Comparison of ENCODE assay signal across 8 cellular contexts in genomic region chr5:142915840-142916424, GRCh38.
DNase-seq lines count a peak whose midpoint lies in the region; ATAC-seq, FAIRE-seq and TF ChIP-seq lines count a peak whose summit lies in the region.

No MANE protein-coding gene starts in this region.

- no peak overlapping the region for H3K4me3 ChIP-seq in DOHH2 (ENCODE audit: low read length)
- H3K4me3 ChIP-seq in PC-3 (ENCODE audit: low read length): no peak overlapping the region
- no peak overlapping the region for H3K4me3 ChIP-seq in fibroblast of pulmonary artery (replicated peaks; ENCODE audit: low read depth, low read length)
- H3K4me3 ChIP-seq in smooth muscle cell: no peak overlapping the region
- H3K4me3 ChIP-seq in effector memory CD4-positive, alpha-beta T cell (ENCODE audit: insufficient read depth, low read depth, low read length, poor library complexity, severe bottlenecking): no peak overlapping the region

- DNase-seq in GM19239 (ENCODE audit: insufficient read length, low spot score) (peak; percentile 14), PC-3 (peak; percentile 63), fibroblast of pulmonary artery (ENCODE audit: low read depth) (peak; percentile 42), smooth muscle cell (lab: John Stamatoyannopoulos, UW; ENCODE audit: unreplicated experiment) (no peak)
- no peak for DNase-seq in effector CD4-positive, alpha-beta T cell
- no peak for DNase-seq in effector memory CD4-positive, alpha-beta T cell

- H3K79me2 ChIP-seq in DOHH2 (ENCODE audit: control insufficient read depth, low read length) (no peaks in the 10 kb centered on the region), PC-3 (ENCODE audit: low read length) (no peaks in the 10 kb centered on the region), smooth muscle cell (ENCODE audit: low read depth) (no peaks in the 10 kb centered on the region)

- no peak overlapping the region for H3K4me2 ChIP-seq in DOHH2 (ENCODE audit: low read length)
- no peak overlapping the region for H3K4me2 ChIP-seq in PC-3 (ENCODE audit: low read length)
- H3K4me2 ChIP-seq in smooth muscle cell: no peak overlapping the region

- POLR2A ChIA-PET in PC-3 (lab: Charles Lee; ENCODE audit: unreplicated experiment): interaction anchor here (0.6 kb wide), 1 partner anchor 26 kb away, joined by 4 read pairs; no protein-coding TSS in a partner anchor

- TF ChIP-seq CTCF in DOHH2 (IDR thresholded peaks at IDR 0.05; ENCODE audit: low read depth, low read length, poor library complexity, severe bottlenecking): peak; percentile 62
- peak; percentile 82 for TF ChIP-seq CTCF in PC-3 (conservative IDR thresholded peaks at IDR 0.05; ENCODE audit: low read depth, low read length)
- peak; percentile 69 for TF ChIP-seq CTCF in fibroblast of pulmonary artery (IDR thresholded peaks at IDR 0.05; ENCODE audit: low read length, missing control alignments)
- TF ChIP-seq CTCF in smooth muscle cell (IDR thresholded peaks at IDR 0.05; ENCODE audit: borderline replicate concordance, insufficient read depth, poor library complexity, severe bottlenecking): peak; percentile 38

- no peak overlapping the region for H3K9ac ChIP-seq in PC-3 (ENCODE audit: low read length)
- H3K9ac ChIP-seq in smooth muscle cell (ENCODE audit: low read depth): no peak overlapping the region

- no TSS peak for BruUV-seq in PC-3 (replicated peaks; lab: Mats Ljungman, UMichigan)

- no peaks in the 10 kb centered on the region for H4K20me1 ChIP-seq in DOHH2 (ENCODE audit: control insufficient read depth, insufficient read depth, low read depth, low read length)
- no peaks in the 10 kb centered on the region for H4K20me1 ChIP-seq in PC-3 (ENCODE audit: low read length)
- H4K20me1 ChIP-seq in smooth muscle cell (ENCODE audit: low read depth): no peaks in the 10 kb centered on the region

- CTCF ChIA-PET in PC-3 (lab: Charles Lee): interaction anchor here (0.6 kb wide), 1 partner anchor 52 kb away, joined by 3 read pairs; no protein-coding TSS in a partner anchor

- H3K9me2 ChIP-seq in DOHH2 (replicated peaks; ENCODE audit: control insufficient read depth, low read length) (no peaks in the 10 kb centered on the region), PC-3 (replicated peaks; ENCODE audit: low read length) (no peaks in the 10 kb centered on the region)

- H2AFZ ChIP-seq in PC-3 (ENCODE audit: low read length) (no peak overlapping the region), smooth muscle cell (ENCODE audit: low read depth) (no peak overlapping the region)

- H3K4me1 ChIP-seq in DOHH2 (ENCODE audit: control insufficient read depth, low read length) (peaks cover 9% of the 10 kb centered on the region), PC-3 (ENCODE audit: insufficient read depth, low read length) (peaks cover 11% of the 10 kb centered on the region; the same call in 1 of the 2 replicates), smooth muscle cell (ENCODE audit: low read depth) (no peaks in the 10 kb centered on the region)
- H3K4me1 ChIP-seq in effector memory CD4-positive, alpha-beta T cell (ENCODE audit: control insufficient read depth, insufficient read depth, low read length, poor library complexity, severe bottlenecking): no peaks in the 10 kb centered on the region

- WGBS in smooth muscle cell (ENCODE audit: low lambda C conversion rate): 75% methylated on average over 7 of the region's 7 CpGs

- H3F3A ChIP-seq in DOHH2 (ENCODE audit: control insufficient read depth, insufficient read depth): no peaks in the 10 kb centered on the region
- H3F3A ChIP-seq in PC-3 (ENCODE audit: low read length, unreplicated experiment): no peaks in the 10 kb centered on the region
- H3F3A ChIP-seq in smooth muscle cell (ENCODE audit: low read depth): no peaks in the 10 kb centered on the region

- intact Hi-C loops in PC-3 (cut with micrococcal nuclease): loop anchor here (1.0 kb wide), 1 partner anchor 199 kb away; no protein-coding TSS in a partner anchor

- FAIRE-seq in GM19239 (lab: Jason Lieb, UNC): peak; percentile 94

- H3K27me3 ChIP-seq in DOHH2 (ENCODE audit: control insufficient read depth, low read length) (no peaks in the 10 kb centered on the region), PC-3 (ENCODE audit: low read length) (no peaks in the 10 kb centered on the region), smooth muscle cell (ENCODE audit: low read depth) (no peaks in the 10 kb centered on the region)
- no peaks in the 10 kb centered on the region for H3K27me3 ChIP-seq in effector memory CD4-positive, alpha-beta T cell (replicated peaks; ENCODE audit: control insufficient read depth, insufficient read depth, low read length, poor library complexity, severe bottlenecking)

- ATAC-seq in HG03520 (IDR thresholded peaks at IDR 0.05; ENCODE audit: unreplicated experiment) (peak; percentile 65), PC-3 (peak; percentile 81)

- H3K27ac ChIP-seq in DOHH2 (ENCODE audit: low read depth, low read length): no peak overlapping the region
- H3K27ac ChIP-seq in PC-3 (ENCODE audit: low read length): no peak overlapping the region
- H3K27ac ChIP-seq in smooth muscle cell (ENCODE audit: low read depth): no peak overlapping the region
- no peak overlapping the region for H3K27ac ChIP-seq in effector memory CD4-positive, alpha-beta T cell (ENCODE audit: insufficient read depth, low read length, poor library complexity, severe bottlenecking)

- no peaks in the 10 kb centered on the region for H3K36me3 ChIP-seq in DOHH2 (ENCODE audit: control insufficient read depth, low read length)
- H3K36me3 ChIP-seq in PC-3 (ENCODE audit: low read depth, low read length): peaks cover 7% of the 10 kb centered on the region; the same call in 1 of the 2 replicates
- H3K36me3 ChIP-seq in smooth muscle cell (ENCODE audit: low read depth): no peaks in the 10 kb centered on the region
- peaks cover 3% of the 10 kb centered on the region for H3K36me3 ChIP-seq in effector memory CD4-positive, alpha-beta T cell (ENCODE audit: control insufficient read depth, insufficient read depth, low read length)

- H3K9me3 ChIP-seq in DOHH2 (ENCODE audit: control insufficient read depth, insufficient read depth, low read length): no peaks in the 10 kb centered on the region
- H3K9me3 ChIP-seq in PC-3 (ENCODE audit: low read length): no peaks in the 10 kb centered on the region
- H3K9me3 ChIP-seq in smooth muscle cell (replicated peaks; ENCODE audit: low read depth): no peaks in the 10 kb centered on the region
- H3K9me3 ChIP-seq in effector memory CD4-positive, alpha-beta T cell (ENCODE audit: control insufficient read depth, low read length): no peaks in the 10 kb centered on the region

Comparison
In these comparisons a context has a peak if more than half of its experiments do, and no peak if none do; other contexts are left out.
1. DNase-seq: peak in GM19239 (single experiment), PC-3 (single experiment) and fibroblast of pulmonary artery (single experiment); none in smooth muscle cell (single experiment), effector CD4-positive, alpha-beta T cell (single experiment) and effector memory CD4-positive, alpha-beta T cell (0 of 3).
2. Peak in every context shown above with its lines, with median percentiles within 50 percentile points of each other: CTCF ChIP-seq.